Comparison of ENCODE assay signal across 9 cellular contexts in the genomic region with DNA sequence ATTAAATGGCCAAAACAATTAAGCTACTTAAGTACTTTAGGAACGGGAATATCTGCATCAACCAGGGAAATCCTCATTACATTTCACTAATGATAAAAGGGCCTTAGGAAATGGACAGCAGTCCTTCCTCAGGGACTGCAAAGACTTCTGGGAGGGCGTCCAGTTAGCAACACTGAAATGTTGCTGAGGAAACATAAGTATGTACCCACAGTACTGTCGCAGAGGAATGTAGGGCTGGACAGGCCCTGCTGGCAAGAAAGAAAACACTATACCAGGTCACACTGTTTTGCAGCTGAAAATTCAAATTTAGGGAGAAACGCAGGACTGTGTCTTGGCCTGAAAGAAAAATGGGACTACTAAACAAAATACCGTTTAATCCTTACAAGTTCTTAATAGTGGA. TPM values are rescaled to one million over a fixed set of nuclear protein-coding genes. Genes with fewer than 3 reads are reported as not detected.
A peak's percentile ranks its signal among the peaks of the same experiment; 100 is the strongest.
DNase-seq lines count a peak whose midpoint lies in the region; ATAC-seq and TF ChIP-seq lines count a peak whose summit lies in the region.
"Had no signal": no experiment of that assay in that cellular context is flagged by ENCODE, and none has a peak within 500 bp of the region (broad histone marks: within the 10 kb centered on the region; RNA-seq: fewer than 3 reads in every experiment).

No MANE protein-coding gene starts in this region.

- TF ChIP-seq CTCF in mammary epithelial cell (conservative IDR thresholded peaks at IDR 0.05 in 1 of 2, IDR thresholded peaks at IDR 0.05 in 1 of 2; ENCODE audit: extremely low read depth in 1 of 2, insufficient read depth in 1 of 2, low read depth in 1 of 2, low read length in 2 of 2), result no peak
- TF ChIP-seq CTCF in lower lobe of right lung (IDR thresholded peaks at IDR 0.05), result no peak

- dilution Hi-C loops in mammary epithelial cell (cut with HindIII; ENCODE audit: low sequenced_read_pairs), result no loop called here

- H3K9ac ChIP-seq in mammary epithelial cell (ENCODE audit: insufficient read depth, low read length), result no peak overlapping the region

- H3K4me3 ChIP-seq in mammary epithelial cell (replicated peaks in 1 of 3; ENCODE audit: insufficient read depth in 1 of 3, low read depth in 2 of 3, low read length in 3 of 3) (peak overlapping the region in 2 of 3 experiments; percentile 69 to 83), lower lobe of right lung (peak overlapping the region; percentile 84)

- in situ Hi-C loops in mammary epithelial cell (cut with MboI; ENCODE audit: low sequenced_read_pairs in 2 of 2), result no loop called here

- peak overlapping the region; percentile 93 for H3K4me3 Mint-ChIP-seq in stimulated activated naive CD8-positive, alpha-beta T cell treated with anti-CD3 and anti-CD28 coated beads, Interleukin-15, Interleukin-2, amounts not matched to agents 100 ng/mL and 50 ng/mL, for 24 hours

- WGBS in mammary epithelial cell (ENCODE audit: low coverage, missing lambda C conversion rate), result 51% methylated on average over 4 of the region's 5 CpGs

- intact Hi-C loops in mammary epithelial cell (cut with micrococcal nuclease), result no loop called here
- intact Hi-C loops in lower lobe of right lung (cut with DNase I), result no loop called here

- no peak for ATAC-seq in stimulated activated naive CD8-positive, alpha-beta T cell treated with anti-CD3 and anti-CD28 coated beads, Interleukin-15, Interleukin-2, amounts not matched to agents 100 U/mL and 50 U/mL, for 24 hours
- no peak for ATAC-seq in lower lobe of right lung
- ATAC-seq in HG02759 (IDR thresholded peaks at IDR 0.05; ENCODE audit: unreplicated experiment), result no peak

- H3K36me3 ChIP-seq in mammary epithelial cell (ENCODE audit: insufficient read depth, low read length), result peaks cover 2% of the 10 kb centered on the region
- peaks cover 14% of the 10 kb centered on the region for H3K36me3 ChIP-seq in lower lobe of right lung

- H3K27ac Mint-ChIP-seq in stimulated activated naive CD8-positive, alpha-beta T cell treated with anti-CD3 and anti-CD28 coated beads, Interleukin-15, Interleukin-2, amounts not matched to agents 100 ng/mL and 50 ng/mL, for 24 hours, result no peak overlapping the region

- peaks cover 50% of the 10 kb centered on the region for H3K36me3 Mint-ChIP-seq in stimulated activated naive CD8-positive, alpha-beta T cell treated with anti-CD3 and anti-CD28 coated beads, Interleukin-15, Interleukin-2, amounts not matched to agents 100 ng/mL and 50 ng/mL, for 24 hours (ENCODE audit: low read depth)

- CTCF ChIA-PET in mammary epithelial cell (lab: Charles Lee; ENCODE audit: low non-redundant PET), result no interaction called here

- H3K79me2 ChIP-seq in mammary epithelial cell (ENCODE audit: insufficient read depth, low read length), result peaks cover 62% of the 10 kb centered on the region

- H3K9me3 ChIP-seq in mammary epithelial cell (replicated peaks; ENCODE audit: insufficient read depth, low read length) (no peaks in the 10 kb centered on the region), lower lobe of right lung (no peaks in the 10 kb centered on the region)

- H3K4me1 Mint-ChIP-seq in stimulated activated naive CD8-positive, alpha-beta T cell treated with anti-CD3 and anti-CD28 coated beads, Interleukin-15, Interleukin-2, amounts not matched to agents 100 ng/mL and 50 ng/mL, for 24 hours (ENCODE audit: low read depth), result peaks cover 79% of the 10 kb centered on the region

- no peak overlapping the region for H2AFZ ChIP-seq in mammary epithelial cell (ENCODE audit: low read depth, low read length)

- peaks cover 7% of the 10 kb centered on the region for H3K4me1 ChIP-seq in mammary epithelial cell (ENCODE audit: insufficient read depth, low read length)
- peaks cover 31% of the 10 kb centered on the region for H3K4me1 ChIP-seq in lower lobe of right lung

- H3K4me2 ChIP-seq in mammary epithelial cell (ENCODE audit: insufficient read depth, low read depth, low read length), result peak overlapping the region; percentile 91

- H3K27me3 ChIP-seq in mammary epithelial cell (ENCODE audit: insufficient read depth, low read length) (no peaks in the 10 kb centered on the region), lower lobe of right lung (ENCODE audit: low read depth) (no peaks in the 10 kb centered on the region)

- no TSS peak for BruUV-seq in mammary epithelial cell (replicated peaks; lab: Mats Ljungman, UMichigan)

- H3K27ac ChIP-seq in mammary epithelial cell (ENCODE audit: insufficient read depth, low read depth, low read length), result peak overlapping the region; percentile 74
- H3K27ac ChIP-seq in lower lobe of right lung, result peak overlapping the region; percentile 89

- H3K27me3 Mint-ChIP-seq in stimulated activated naive CD8-positive, alpha-beta T cell treated with anti-CD3 and anti-CD28 coated beads, Interleukin-15, Interleukin-2, amounts not matched to agents 100 ng/mL and 50 ng/mL, for 24 hours, result no peaks in the 10 kb centered on the region

- DNase-seq in stimulated activated naive CD8-positive, alpha-beta T cell treated with anti-CD3 and anti-CD28 coated beads, Interleukin-15, Interleukin-2, amounts not matched to agents 100 U/mL and 50 U/mL, for 24 hours, result no peak
- DNase-seq in mammary epithelial cell (no peak), lower lobe of right lung (no peak), NCI-H1436 treated with DMSO at 0.1 percent for 48 hours (lab: John Stamatoyannopoulos, UW) (no peak), NCI-H446 (lab: John Stamatoyannopoulos, UW) (no peak), NCI-H2107 treated with DMSO at 0.1 percent for 48 hours (lab: John Stamatoyannopoulos, UW; ENCODE audit: unreplicated experiment) (no peak)
- DNase-seq: T1000 had no signal

- no peaks in the 10 kb centered on the region for H4K20me1 ChIP-seq in mammary epithelial cell (ENCODE audit: insufficient read depth, low read length)

- no peaks in the 10 kb centered on the region for H3K9me3 Mint-ChIP-seq in stimulated activated naive CD8-positive, alpha-beta T cell treated with anti-CD3 and anti-CD28 coated beads, Interleukin-15, Interleukin-2, amounts not matched to agents 100 ng/mL and 50 ng/mL, for 24 hours

RNA-seq across cellular contexts. Expression of gene C5orf15, which starts 1.3 kb away (rescaled TPM):
- total RNA-seq in mammary epithelial cell (10 to 100 TPM; 30.0 to 71.3 TPM), lower lobe of right lung (31.1 TPM)
- 40.0 TPM for polyA plus RNA-seq in mammary epithelial cell
- 4.0 TPM for polyA minus RNA-seq in mammary epithelial cell

RNA-seq across cellular contexts. Expression of gene VDAC1, which starts 37.7 kb away (rescaled TPM):
- total RNA-seq in mammary epithelial cell (100 to 1,000 TPM; 273 to 375 TPM), lower lobe of right lung (125 TPM)
- 209 TPM for polyA plus RNA-seq in mammary epithelial cell
- polyA minus RNA-seq in mammary epithelial cell, result 296 TPM
